10 cellular contexts compared by ENCODE assay signal in the genomic region with DNA sequence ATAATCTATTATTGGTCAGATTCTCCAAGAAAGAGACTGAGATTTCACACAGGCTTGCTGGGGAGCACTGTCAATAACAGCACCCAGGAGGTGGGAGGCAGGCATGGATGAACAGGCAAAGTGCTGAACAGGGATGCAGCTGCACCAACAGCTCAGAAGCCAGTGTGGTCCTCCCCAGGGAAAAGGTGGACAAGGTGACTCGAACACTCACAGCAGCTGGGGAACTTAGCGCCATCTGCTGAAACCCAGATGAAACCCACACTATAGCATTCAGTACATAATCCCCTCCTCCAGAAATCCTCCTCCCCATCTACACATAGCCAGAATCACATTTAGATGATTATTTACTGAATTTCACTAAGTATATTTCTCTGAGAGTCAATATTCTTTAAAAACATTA.
DNase-seq lines count a peak whose midpoint lies in the region; FAIRE-seq and TF ChIP-seq lines count a peak whose summit lies in the region.
"Had no signal": no experiment of that assay in that cellular context is flagged by ENCODE, and none has a peak within 500 bp of the region (broad histone marks: within the 10 kb centered on the region; RNA-seq: fewer than 3 reads in every experiment).

No MANE protein-coding gene starts in this region.

- H3K27ac Mint-ChIP-seq in nephron progenitor cell: no peak overlapping the region

- TF ChIP-seq POLR2A in H54 (IDR thresholded peaks at IDR 0.05; ENCODE audit: low read depth, low read length): no peak

- H3K4me3 Mint-ChIP-seq in nephron progenitor cell: no peak overlapping the region

- DNase-seq in DMS153 (lab: John Stamatoyannopoulos, UW) (peak; percentile 56), HEK293T (ENCODE audit: extremely low spot score) (peak; percentile 10), NCI-H524 treated with DMSO at 0.1 percent for 48 hours (lab: John Stamatoyannopoulos, UW) (peak; percentile 15), WERI-Rb-1 (peak; percentile 26), nephron progenitor cell (no peak), H54 (ENCODE audit: insufficient read length, low spot score) (no peak), NCI-H2196 treated with DMSO at 0.1 percent for 48 hours (lab: John Stamatoyannopoulos, UW; ENCODE audit: unreplicated experiment) (no peak), activated gamma-delta T cell (lab: John Stamatoyannopoulos, UW) (no peak)
- DNase-seq: NCI-H2107 had no signal

- H3K9me3 ChIP-seq in WERI-Rb-1 (ENCODE audit: severe bottlenecking): no peaks in the 10 kb centered on the region

- H3K36me3 Mint-ChIP-seq in nephron progenitor cell (ENCODE audit: low read depth): no peaks in the 10 kb centered on the region

- peaks cover 60% of the 10 kb centered on the region for H3K9me3 Mint-ChIP-seq in nephron progenitor cell

- H3K27me3 Mint-ChIP-seq in nephron progenitor cell (ENCODE audit: low read depth, poor library complexity): peaks cover 2% of the 10 kb centered on the region

- FAIRE-seq in H54 (lab: Jason Lieb, UNC): no peak
- FAIRE-seq: colon had no signal

- CTCF ChIA-PET in HEK293T (lab: Yijun Ruan, JAX): no interaction called here

- peak; percentile 67 for TF ChIP-seq CTCF in WERI-Rb-1 (IDR thresholded peaks at IDR 0.05; ENCODE audit: low read depth, low read length)
- no peak for TF ChIP-seq CTCF in nephron progenitor cell (IDR thresholded peaks at IDR 0.05)

- no peaks in the 10 kb centered on the region for H3K36me3 ChIP-seq in WERI-Rb-1

- POLR2A ChIA-PET in HEK293T (lab: Yijun Ruan, JAX): no interaction called here

- no peaks in the 10 kb centered on the region for H3K4me1 Mint-ChIP-seq in nephron progenitor cell

- no peak overlapping the region for H3K4me3 ChIP-seq in WERI-Rb-1 (ENCODE audit: low read depth, low read length)

- no peak overlapping the region for H3K27ac ChIP-seq in WERI-Rb-1

- peaks cover 11% of the 10 kb centered on the region for H3K27me3 ChIP-seq in WERI-Rb-1 (ENCODE audit: insufficient read depth, low read depth, severe bottlenecking)

TF ChIP-seq in HEK293T, 16 proteins besides CTCF, POLR2A, EP300 and RAD21:
- no peak for TF ChIP-seq HDGF (IDR thresholded peaks at IDR 0.05; ENCODE audit: borderline replicate concordance)
- no peak for TF ChIP-seq SUZ12 (IDR thresholded peaks at IDR 0.05)
- TF ChIP-seq LEF1 (IDR thresholded peaks at IDR 0.05; ENCODE audit: borderline replicate concordance): no peak
- no peak for TF ChIP-seq L3MBTL2 (conservative IDR thresholded peaks at IDR 0.05)
- TF ChIP-seq ARNT (IDR thresholded peaks at IDR 0.05): no peak
- TF ChIP-seq ZNF384 (IDR thresholded peaks at IDR 0.05): no peak
- no peak for TF ChIP-seq BHLHE40 (IDR thresholded peaks at IDR 0.05; ENCODE audit: borderline replicate concordance)
- no peak for TF ChIP-seq FOXM1 (IDR thresholded peaks at IDR 0.05; ENCODE audit: borderline replicate concordance)
- TF ChIP-seq TARDBP (IDR thresholded peaks at IDR 0.05): no peak
- TF ChIP-seq FOXK2 (IDR thresholded peaks at IDR 0.05): no peak
- no peak for TF ChIP-seq CTBP1 (IDR thresholded peaks at IDR 0.05; ENCODE audit: borderline replicate concordance)
- TF ChIP-seq, protein P1, sequence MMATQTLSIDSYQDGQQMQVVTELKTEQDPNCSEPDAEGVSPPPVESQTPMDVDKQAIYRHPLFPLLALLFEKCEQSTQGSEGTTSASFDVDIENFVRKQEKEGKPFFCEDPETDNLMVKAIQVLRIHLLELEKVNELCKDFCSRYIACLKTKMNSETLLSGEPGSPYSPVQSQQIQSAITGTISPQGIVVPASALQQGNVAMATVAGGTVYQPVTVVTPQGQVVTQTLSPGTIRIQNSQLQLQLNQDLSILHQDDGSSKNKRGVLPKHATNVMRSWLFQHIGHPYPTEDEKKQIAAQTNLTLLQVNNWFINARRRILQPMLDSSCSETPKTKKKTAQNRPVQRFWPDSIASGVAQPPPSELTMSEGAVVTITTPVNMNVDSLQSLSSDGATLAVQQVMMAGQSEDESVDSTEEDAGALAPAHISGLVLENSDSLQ (IDR thresholded peaks at IDR 0.05): no peak
- TF ChIP-seq ELF4 (IDR thresholded peaks at IDR 0.05): no peak
- no peak for TF ChIP-seq NFRKB (IDR thresholded peaks at IDR 0.05)
- no peak for TF ChIP-seq SP1 (IDR thresholded peaks at IDR 0.05)
- TF ChIP-seq FOXA1 (IDR thresholded peaks at IDR 0.05): no peak

Comparison
In these comparisons a context has a peak if more than half of its experiments do, and no peak if none do; other contexts are left out.
1. DNase-seq: peak in DMS153 (single experiment), HEK293T (single experiment), NCI-H524 treated with DMSO at 0.1 percent for 48 hours (single experiment) and WERI-Rb-1 (single experiment); none in nephron progenitor cell (single experiment), H54 (single experiment), NCI-H2196 treated with DMSO at 0.1 percent for 48 hours (single experiment) and activated gamma-delta T cell (single experiment).